In the genomic region with DNA sequence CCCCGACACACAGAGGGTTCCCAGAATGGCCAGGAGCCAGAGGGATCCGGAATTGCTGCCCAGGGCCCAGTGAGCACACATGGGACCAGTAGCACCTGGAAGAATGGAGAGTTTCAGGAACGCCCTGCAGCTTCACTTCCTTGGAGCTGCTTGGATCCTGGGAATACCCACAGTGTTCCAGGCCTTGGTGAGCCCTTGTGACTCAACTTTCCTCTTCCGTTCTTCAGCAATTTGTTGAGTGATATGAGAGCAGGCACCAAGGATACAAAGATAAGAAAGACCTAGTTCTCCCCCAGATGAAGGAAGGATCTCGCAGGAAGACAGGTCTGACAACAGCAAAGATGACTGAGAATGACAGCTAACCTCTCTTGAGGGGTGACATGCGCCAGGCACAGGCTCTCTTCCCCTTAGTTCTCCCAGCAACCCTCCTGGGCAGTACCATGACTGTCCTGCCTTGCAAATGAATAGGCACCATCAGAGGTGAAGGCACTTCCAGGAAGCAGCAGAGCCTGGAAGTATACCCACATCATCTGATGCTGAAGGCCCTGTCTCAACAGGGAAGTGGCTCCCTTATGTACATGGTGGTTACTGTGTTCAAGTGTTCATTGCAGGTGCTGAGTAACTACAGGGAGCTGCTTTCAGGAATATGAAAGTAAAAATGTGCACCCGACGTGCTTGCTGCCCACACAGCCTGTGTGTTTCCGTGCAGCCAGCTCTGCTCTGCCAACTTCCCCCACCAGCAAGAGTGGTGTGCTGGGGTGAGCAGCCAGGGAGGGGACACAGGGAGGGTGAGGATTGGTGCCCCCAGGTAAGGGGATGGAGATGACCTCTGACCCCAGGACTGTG, we compare ENCODE assay signal across 9 cellular contexts.
DNase-seq lines count a peak whose midpoint lies in the region; ATAC-seq and TF ChIP-seq lines count a peak whose summit lies in the region.
"Had no signal": no experiment of that assay in that cellular context is flagged by ENCODE, and none has a peak within 500 bp of the region (broad histone marks: within the 10 kb centered on the region; RNA-seq: fewer than 3 reads in every experiment).

No MANE protein-coding gene starts in this region.

- H3K27ac ChIP-seq in CD4-positive, alpha-beta memory T cell (ENCODE audit: low read depth, low read length) = no peak overlapping the region
- no peak overlapping the region for H3K27ac ChIP-seq in SJCRH30

- H3K4me1 ChIP-seq in CD4-positive, alpha-beta memory T cell (ENCODE audit: insufficient read depth, low read length) = no peaks in the 10 kb centered on the region
- peaks cover 55% of the 10 kb centered on the region for H3K4me1 ChIP-seq in SJCRH30

- H3K27ac Mint-ChIP-seq in CD4-positive, alpha-beta memory T cell = peak overlapping the region in 5 of 7 donors; percentile 31 to 76 (median 74)
- H3K27ac Mint-ChIP-seq in HFFc6 = peak overlapping the region; percentile 54
- H3K27ac Mint-ChIP-seq in activated T-cell treated with anti-CD3 and anti-CD28 coated beads, Interleukin-2, amount 50 U/mL, for 72 hours = peak overlapping the region; percentile 84
- peak overlapping the region in 9 of 10 donors; percentile 33 to 83 (median 74) for H3K27ac Mint-ChIP-seq in naive thymus-derived CD8-positive, alpha-beta T cell

- H3K27me3 ChIP-seq in CD4-positive, alpha-beta memory T cell (ENCODE audit: insufficient read depth, low read length) = no peaks in the 10 kb centered on the region
- H3K27me3 ChIP-seq in SJCRH30 = no peaks in the 10 kb centered on the region

- no peak overlapping the region for H3K4me3 Mint-ChIP-seq in CD4-positive, alpha-beta memory T cell
- no peak overlapping the region for H3K4me3 Mint-ChIP-seq in HFFc6
- peak overlapping the region; percentile 57 to 62 for H3K4me3 Mint-ChIP-seq in activated T-cell treated with anti-CD3 and anti-CD28 coated beads, Interleukin-2, amount 50 U/mL, for 72 hours
- H3K4me3 Mint-ChIP-seq in naive thymus-derived CD8-positive, alpha-beta T cell = peak overlapping the region in 4 of 10 donors; percentile 0 to 39 (median 16)

- no peaks in the 10 kb centered on the region for H3K9me3 ChIP-seq in CD4-positive, alpha-beta memory T cell (ENCODE audit: control insufficient read depth in 1 of 2, low read length in 2 of 2)
- H3K9me3 ChIP-seq in SJCRH30 (replicated peaks) = no peaks in the 10 kb centered on the region

- H3K9me3 Mint-ChIP-seq in CD4-positive, alpha-beta memory T cell = no peaks in the 10 kb centered on the region
- no peaks in the 10 kb centered on the region for H3K9me3 Mint-ChIP-seq in HFFc6
- no peaks in the 10 kb centered on the region for H3K9me3 Mint-ChIP-seq in activated T-cell treated with anti-CD3 and anti-CD28 coated beads, Interleukin-2, amount 50 U/mL, for 72 hours
- no peaks in the 10 kb centered on the region for H3K9me3 Mint-ChIP-seq in naive thymus-derived CD8-positive, alpha-beta T cell

- peaks cover 61% of the 10 kb centered on the region for H3K36me3 ChIP-seq in CD4-positive, alpha-beta memory T cell (ENCODE audit: insufficient read depth, low read length)
- no peaks in the 10 kb centered on the region for H3K36me3 ChIP-seq in SJCRH30

- peaks cover 20 to 70% of the 10 kb centered on the region in 2 donors for H3K36me3 Mint-ChIP-seq in CD4-positive, alpha-beta memory T cell
- peaks cover 23% of the 10 kb centered on the region for H3K36me3 Mint-ChIP-seq in HFFc6 (ENCODE audit: low read depth)
- H3K36me3 Mint-ChIP-seq in activated T-cell treated with anti-CD3 and anti-CD28 coated beads, Interleukin-2, amount 50 U/mL, for 72 hours (ENCODE audit: insufficient read depth in 2 of 2) = peaks cover 3% of the 10 kb centered on the region in 2 donors
- peaks cover 0 to 64% (median 0%) of the 10 kb centered on the region in 3 donors for H3K36me3 Mint-ChIP-seq in naive thymus-derived CD8-positive, alpha-beta T cell

- intact Hi-C loops in CD4-positive, alpha-beta memory T cell (cut with micrococcal nuclease) = no loop called here

- TF ChIP-seq CTCF in HFFc6 (IDR thresholded peaks at IDR 0.05) = no peak

- no peak for DNase-seq in CD4-positive, alpha-beta memory T cell
- DNase-seq in HFFc6 (no peak), NAMALWA (ENCODE audit: low spot score) (no peak), HuH-7.5 (ENCODE audit: low spot score) (no peak), HK-2 (ENCODE audit: unreplicated experiment) (no peak), SJCRH30 (no peak)
- DNase-seq in activated T-cell treated with anti-CD3 and anti-CD28 coated beads, Interleukin-2, amount 50 U/mL, for 72 hours = peak; percentile 13 to 16
- peak in 1 of 10 donors; percentile 11 for DNase-seq in naive thymus-derived CD8-positive, alpha-beta T cell
- DNase-seq: NCI-H510A had no signal

- CTCF ChIA-PET in CD4-positive, alpha-beta memory T cell (lab: Charles Lee; ENCODE audit: partially characterized antibody) = no interaction called here

- peak; percentile 70 to 81 for ATAC-seq in activated T-cell treated with anti-CD3 and anti-CD28 coated beads, Interleukin-2, amount 50 U/mL, for 72 hours (replicated peaks in 1 of 2)
- ATAC-seq in naive thymus-derived CD8-positive, alpha-beta T cell = peak; percentile 30 to 52

- H3K4me3 ChIP-seq in CD4-positive, alpha-beta memory T cell (ENCODE audit: low read length in 2 of 2) = no peak overlapping the region
- no peak overlapping the region for H3K4me3 ChIP-seq in SJCRH30

- POLR2A ChIA-PET in CD4-positive, alpha-beta memory T cell (lab: Charles Lee; ENCODE audit: partially characterized antibody) = no interaction called here
- POLR2A ChIA-PET in naive thymus-derived CD8-positive, alpha-beta T cell (lab: Charles Lee) = no interaction called here

- no peaks in the 10 kb centered on the region for H3K27me3 Mint-ChIP-seq in CD4-positive, alpha-beta memory T cell
- H3K27me3 Mint-ChIP-seq in HFFc6 (ENCODE audit: insufficient read depth) = no peaks in the 10 kb centered on the region; the same call in none of the 2 replicates
- H3K27me3 Mint-ChIP-seq in activated T-cell treated with anti-CD3 and anti-CD28 coated beads, Interleukin-2, amount 50 U/mL, for 72 hours (ENCODE audit: low read depth) = no peaks in the 10 kb centered on the region
- no peaks in the 10 kb centered on the region for H3K27me3 Mint-ChIP-seq in naive thymus-derived CD8-positive, alpha-beta T cell

- peaks cover 3 to 18% (median 7%) of the 10 kb centered on the region in 4 donors for H3K4me1 Mint-ChIP-seq in CD4-positive, alpha-beta memory T cell
- H3K4me1 Mint-ChIP-seq in HFFc6 (ENCODE audit: low read depth) = peaks cover 71% of the 10 kb centered on the region
- H3K4me1 Mint-ChIP-seq in activated T-cell treated with anti-CD3 and anti-CD28 coated beads, Interleukin-2, amount 50 U/mL, for 72 hours (ENCODE audit: low read depth) = peaks cover 14% of the 10 kb centered on the region
- peaks cover 3 to 37% (median 21%) of the 10 kb centered on the region in 4 donors for H3K4me1 Mint-ChIP-seq in naive thymus-derived CD8-positive, alpha-beta T cell

Comparison
In these comparisons a context has a peak if more than half of its experiments do, and no peak if none do; other contexts are left out.
1. DNase-seq: peak in activated T-cell treated with anti-CD3 and anti-CD28 coated beads, Interleukin-2, amount 50 U/mL, for 72 hours (2 of 2); none in CD4-positive, alpha-beta memory T cell (0 of 5), HFFc6 (single experiment), NAMALWA (single experiment), HuH-7.5 (single experiment), HK-2 (single experiment) and SJCRH30 (0 of 2).
2. H3K4me3 Mint-ChIP-seq: peak in activated T-cell treated with anti-CD3 and anti-CD28 coated beads, Interleukin-2, amount 50 U/mL, for 72 hours (2 of 2); none in CD4-positive, alpha-beta memory T cell (0 of 8) and HFFc6 (single experiment).
3. Peak in every context shown above with its lines, with median percentiles within 50 percentile points of each other: H3K27ac Mint-ChIP-seq.